25 cellular contexts compared by ENCODE assay signal in the genomic region with DNA sequence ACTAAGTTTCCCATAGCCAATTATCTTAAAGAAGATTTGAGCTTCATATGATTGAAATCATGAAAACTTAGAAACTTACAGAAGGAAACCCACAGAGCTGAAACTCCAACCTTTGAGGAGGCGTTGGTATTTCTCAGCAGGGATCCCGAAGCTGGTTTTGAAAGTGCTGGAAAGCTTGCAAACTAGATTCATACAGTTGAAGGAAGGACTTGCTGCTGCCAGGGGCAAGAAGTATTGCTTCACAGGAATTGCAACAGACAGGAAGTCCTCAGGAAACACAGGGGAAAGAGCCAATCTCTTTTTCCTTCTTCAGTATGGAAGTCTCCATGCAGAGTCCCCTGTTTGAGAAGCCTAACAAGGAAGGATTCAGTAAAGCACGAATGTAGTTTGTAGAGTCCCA.
DNase-seq lines count a peak whose midpoint lies in the region; ATAC-seq, FAIRE-seq and TF ChIP-seq lines count a peak whose summit lies in the region.
"Had no signal": no experiment of that assay in that cellular context is flagged by ENCODE, and none has a peak within 500 bp of the region (broad histone marks: within the 10 kb centered on the region; RNA-seq: fewer than 3 reads in every experiment).

No MANE protein-coding gene starts in this region.

- peak overlapping the region; percentile 27 for H4K91ac ChIP-seq in mesenchymal stem cell (ENCODE audit: low read length)

- peak overlapping the region; percentile 88 to 96 for H3K18ac ChIP-seq in mesenchymal stem cell (ENCODE audit: low read depth in 1 of 2, low read length in 2 of 2)

- no peaks in the 10 kb centered on the region for H3F3A ChIP-seq in MM.1S (ENCODE audit: insufficient read depth, low read length)

- H3K27me3 ChIP-seq in bronchial epithelial cell (ENCODE audit: control insufficient read depth, insufficient read depth, low read length) (no peaks in the 10 kb centered on the region), mesenchymal stem cell (ENCODE audit: control insufficient read depth in 1 of 2, insufficient read depth in 1 of 2, low read length in 2 of 2) (no peaks in the 10 kb centered on the region), MM.1S (replicated peaks; ENCODE audit: insufficient read depth, low read length) (no peaks in the 10 kb centered on the region)
- H3K27me3 ChIP-seq: brain microvascular endothelial cell, testis had no signal

- H2BK15ac ChIP-seq in mesenchymal stem cell (ENCODE audit: low read depth, poor library complexity, severe bottlenecking): no peak overlapping the region

- H4K8ac ChIP-seq in mesenchymal stem cell (ENCODE audit: low read length): peak overlapping the region; percentile 93

- H3K79me2 ChIP-seq in MM.1S (ENCODE audit: low read length): no peaks in the 10 kb centered on the region
- H3K79me2 ChIP-seq: parathyroid adenoma had no signal

- no peaks in the 10 kb centered on the region for H3K36me3 ChIP-seq in bronchial epithelial cell (ENCODE audit: control insufficient read depth, insufficient read depth, low read length)
- no peaks in the 10 kb centered on the region for H3K36me3 ChIP-seq in mesenchymal stem cell (ENCODE audit: control insufficient read depth in 1 of 2, insufficient read depth in 2 of 2, low read depth in 1 of 2, low read length in 2 of 2)
- H3K36me3 ChIP-seq in MM.1S (replicated peaks; ENCODE audit: insufficient read depth, low read length): no peaks in the 10 kb centered on the region
- H3K36me3 ChIP-seq: brain microvascular endothelial cell, HAP-1, WERI-Rb-1 had no signal

- no peaks in the 10 kb centered on the region for H3K9me2 ChIP-seq in MM.1S (replicated peaks; ENCODE audit: insufficient read depth, low read length)

- H3K4me2 ChIP-seq in mesenchymal stem cell (ENCODE audit: low read length, poor library complexity, severe bottlenecking) (no peak overlapping the region), MM.1S (ENCODE audit: low read depth, low read length) (no peak overlapping the region)

- H2AFZ ChIP-seq in mesenchymal stem cell (ENCODE audit: low read depth, low read length) (no peak overlapping the region), MM.1S (ENCODE audit: low read length) (no peak overlapping the region)
- H2AFZ ChIP-seq: parathyroid adenoma had no signal

- H3K4me1 ChIP-seq in mesenchymal stem cell (ENCODE audit: control insufficient read depth, insufficient read depth, low read depth, low read length): no peaks in the 10 kb centered on the region
- peaks cover 9% of the 10 kb centered on the region for H3K4me1 ChIP-seq in MM.1S (ENCODE audit: low read length)
- H3K4me1 ChIP-seq: HAP-1, parathyroid adenoma, testis had no signal

- H3K9me3 ChIP-seq in mesenchymal stem cell (ENCODE audit: control insufficient read depth, low read length) (no peaks in the 10 kb centered on the region), MM.1S (replicated peaks; ENCODE audit: insufficient read depth, low read length) (no peaks in the 10 kb centered on the region)
- H3K9me3 ChIP-seq: HAP-1, testis had no signal

- no peaks in the 10 kb centered on the region for H3K79me1 ChIP-seq in mesenchymal stem cell (replicated peaks; ENCODE audit: low read length, poor library complexity, severe bottlenecking)

- ATAC-seq in stimulated activated naive CD8-positive, alpha-beta T cell treated with anti-CD3 and anti-CD28 coated beads, Interleukin-15, Interleukin-2, amounts not matched to agents 100 U/mL and 50 U/mL, for 24 hours: no peak
- ATAC-seq: activated naive CD8-positive, alpha-beta T cell treated with anti-CD3 and anti-CD28 coated beads, Interleukin-2, amount 50 U/mL, for 24 hours; natural killer cell treated with Interleukin-12 subunit alpha and Interleukin-12 subunit beta and Interleukin-15 and Interleukin-18, amount 100 ng/mL, for 72 hours; sciatic nerve; stimulated activated effector memory CD8-positive, alpha-beta T cell treated with anti-CD3 and anti-CD28 coated beads, Interleukin-12 subunit alpha, Interleukin-12 subunit beta, amount 100 ng/mL, for 72 hours had no signal

- DNase-seq in AML-193 (lab: John Stamatoyannopoulos, UW): peak; percentile 37 to 65
- DNase-seq in M059J (ENCODE audit: low read depth): peak; percentile 15
- DNase-seq in bronchial epithelial cell (ENCODE audit: low read depth): peak; percentile 37
- DNase-seq in mesenchymal stem cell: peak; percentile 45
- DNase-seq in cerebellar cortex (ENCODE audit: low spot score): no peak
- no peak for DNase-seq in MM.1S
- DNase-seq in stimulated activated naive CD8-positive, alpha-beta T cell treated with anti-CD3 and anti-CD28 coated beads, Interleukin-15, Interleukin-2, amounts not matched to agents 100 U/mL and 50 U/mL, for 24 hours: no peak
- DNase-seq: activated CD4-positive, alpha-beta T cell treated with anti-CD3 and anti-CD28 coated beads, Interleukin-2, amount 50 U/mL, for 4 hours; activated CD8-positive, alpha-beta memory T cell treated with anti-CD3 and anti-CD28 coated beads, Interleukin-2, amount 50 U/mL, for 48 hours; activated naive CD8-positive, alpha-beta T cell treated with anti-CD3 and anti-CD28 coated beads, Interleukin-2, amount 50 U/mL, for 24 hours; brain microvascular endothelial cell; DMS79; erythroblast; midbrain; NCI-H1694; NCI-H2227 treated with DMSO at 0.1 percent for 48 hours; testis; WERI-Rb-1 had no signal

- no peak overlapping the region for H2AK5ac ChIP-seq in mesenchymal stem cell (ENCODE audit: low read length, severe bottlenecking)

- H4K20me1 ChIP-seq in MM.1S (ENCODE audit: insufficient read depth, low read length): no peaks in the 10 kb centered on the region

- no peak overlapping the region for H3K23ac ChIP-seq in mesenchymal stem cell (ENCODE audit: low read length in 2 of 2)

- H3K4me3 ChIP-seq in bronchial epithelial cell (ENCODE audit: low read depth, low read length) (no peak overlapping the region), mesenchymal stem cell (ENCODE audit: insufficient read depth in 1 of 2, low read depth in 1 of 2, low read length in 2 of 2) (no peak overlapping the region), MM.1S (ENCODE audit: low read length) (no peak overlapping the region)
- H3K4me3 ChIP-seq: HAP-1, testis had no signal

- 93% methylated on average over 3 of the region's 3 CpGs for WGBS in mesenchymal stem cell

- no peak overlapping the region for H2BK5ac ChIP-seq in mesenchymal stem cell (ENCODE audit: low read depth, low read length, poor library complexity, severe bottlenecking)

- no peak overlapping the region for H3K27ac ChIP-seq in mesenchymal stem cell (ENCODE audit: low read length, poor library complexity, severe bottlenecking)
- H3K27ac ChIP-seq in MM.1S (ENCODE audit: low read length): no peak overlapping the region
- H3K27ac ChIP-seq: brain microvascular endothelial cell, parathyroid adenoma, testis, WERI-Rb-1 had no signal

- peak overlapping the region in 1 of 2 experiments; percentile 54 for H3K4ac ChIP-seq in mesenchymal stem cell (ENCODE audit: low read depth in 1 of 2, low read length in 2 of 2)

- H3K9ac ChIP-seq in mesenchymal stem cell (ENCODE audit: low read length) (no peak overlapping the region), MM.1S (ENCODE audit: low read length) (no peak overlapping the region)
- H3K9ac ChIP-seq: parathyroid adenoma had no signal

- peak overlapping the region; percentile 92 for H2BK120ac ChIP-seq in mesenchymal stem cell (ENCODE audit: low read depth, low read length)

- no peak overlapping the region for H3K14ac ChIP-seq in mesenchymal stem cell (ENCODE audit: low read length in 2 of 2)

- H2BK12ac ChIP-seq in mesenchymal stem cell (ENCODE audit: low read length in 2 of 2): peak overlapping the region; percentile 12 to 89

- FAIRE-seq in bronchial epithelial cell (lab: Jason Lieb, UNC): no peak
- FAIRE-seq: HTR-8/SVneo, RCC 7860 had no signal

- TF ChIP-seq CTCF in bronchial epithelial cell (IDR thresholded peaks at IDR 0.05; ENCODE audit: insufficient read depth, low read length, severe bottlenecking): no peak
- no peak for TF ChIP-seq CTCF in MM.1S (IDR thresholded peaks at IDR 0.05; ENCODE audit: low read length)

Comparison
In these comparisons a context has a peak if more than half of its experiments do, and no peak if none do; other contexts are left out.
1. DNase-seq: peak in AML-193 (2 of 2), M059J (single experiment), bronchial epithelial cell (single experiment) and mesenchymal stem cell (single experiment); none in cerebellar cortex (single experiment), MM.1S (single experiment) and stimulated activated naive CD8-positive, alpha-beta T cell treated with anti-CD3 and anti-CD28 coated beads, Interleukin-15, Interleukin-2, amounts not matched to agents 100 U/mL and 50 U/mL, for 24 hours (single experiment).